1 cellular context compared by ENCODE assay signal in genomic region chr1:21659099-21659923, GRCh38.
A peak's percentile ranks its signal among the peaks of the same experiment; 100 is the strongest.
TF ChIP-seq lines count a peak whose summit lies in the region.

No MANE protein-coding gene starts in this region.

TF ChIP-seq in K562, 482 proteins besides CTCF, POLR2A, EP300 and RAD21 (continued from another document and continues in another):
- TF ChIP-seq CTCFL (IDR thresholded peaks at IDR 0.05; ENCODE audit: borderline replicate concordance, insufficient read depth, low read depth, low read length, poor library complexity, severe bottlenecking) (peak; percentile 9), CGGBP1 (CRISPR knock-in tag; IDR thresholded peaks at IDR 0.05) (no peak), ZNF780A (CRISPR knock-in tag; IDR thresholded peaks at IDR 0.05) (no peak), ILF3 (IDR thresholded peaks at IDR 0.05; ENCODE audit: borderline replicate concordance) (0 out of 2 replicates have a peak, but pooled peaks have one; percentile 79), E2F1 (CRISPR knock-in tag; IDR thresholded peaks at IDR 0.05) (peak; percentile 98), SOX6 (IDR thresholded peaks at IDR 0.05) (peak; percentile 51; the same call in 1 of the 2 replicates), KAT7 (CRISPR knock-in tag; IDR thresholded peaks at IDR 0.05; ENCODE audit: borderline replicate concordance) (peak; percentile 97; the same call in 1 of the 2 replicates), PRMT5 (CRISPR knock-in tag; IDR thresholded peaks at IDR 0.05) (peak; percentile 98), CBX8 (IDR thresholded peaks at IDR 0.05; ENCODE audit: borderline replicate concordance, extremely low read depth, low read depth, low read length, poor library complexity, severe bottlenecking) (no peak), ZNF449 (CRISPR knock-in tag; IDR thresholded peaks at IDR 0.05) (peak; percentile 58; the same call in 1 of the 2 replicates), SIRT6 (IDR thresholded peaks at IDR 0.05; ENCODE audit: low read depth, low read length) (no peak), CAMTA2 (CRISPR knock-in tag; conservative IDR thresholded peaks at IDR 0.05) (no peak), SP1 (CRISPR knock-in tag; IDR thresholded peaks at IDR 0.05) (peak; percentile 87), BHLHE40 (IDR thresholded peaks at IDR 0.05; ENCODE audit: low read length) (peak; percentile 53), FOXA3 (CRISPR knock-in tag; conservative IDR thresholded peaks at IDR 0.05 in 1 of 2, IDR thresholded peaks at IDR 0.05 in 1 of 2) (peak in 1 of 2 experiments; percentile 91; a peak in 2 of 4 replicates), ZNF121 (CRISPR knock-in tag; conservative IDR thresholded peaks at IDR 0.05) (0 out of 2 replicates have a peak, but pooled peaks have one; percentile 13), KAT8 (IDR thresholded peaks at IDR 0.05; ENCODE audit: low read depth) (no peak), ZBTB49 (CRISPR knock-in tag; IDR thresholded peaks at IDR 0.05; ENCODE audit: borderline replicate concordance) (peak; percentile 97), ARID4B (CRISPR knock-in tag; IDR thresholded peaks at IDR 0.05) (peak; percentile 99), MEIS2 (IDR thresholded peaks at IDR 0.05; ENCODE audit: partially characterized antibody) (no peak), ZFX (CRISPR knock-in tag; IDR thresholded peaks at IDR 0.05) (peak; percentile 64; the same call in 1 of the 2 replicates), ZBTB34 (CRISPR knock-in tag; IDR thresholded peaks at IDR 0.05) (no peak), SAP30 (IDR thresholded peaks at IDR 0.05; ENCODE audit: borderline replicate concordance, insufficient read depth, low read depth, low read length, poor library complexity, severe bottlenecking) (peak; percentile 50), STAG1 (CRISPR knock-in tag; IDR thresholded peaks at IDR 0.05; ENCODE audit: borderline replicate concordance) (peak; percentile 99), U2AF2 (optimal IDR thresholded peaks at IDR 0.05; ENCODE audit: low read depth, low read length) (no peak), NR3C1 (CRISPR knock-in tag; IDR thresholded peaks at IDR 0.05) (peak; percentile 98), NKRF (IDR thresholded peaks at IDR 0.05; ENCODE audit: borderline replicate concordance) (peak; percentile 43; the same call in 1 of the 2 replicates), FIP1L1 (IDR thresholded peaks at IDR 0.05; ENCODE audit: low read depth, low read length, poor library complexity, severe bottlenecking) (peak; percentile 94), ZNF12 (CRISPR knock-in tag; IDR thresholded peaks at IDR 0.05) (peak; percentile 89; the same call in 1 of the 2 replicates), CREBBP (IDR thresholded peaks at IDR 0.05; ENCODE audit: low read depth, low read length) (no peak), NR2F6 (CRISPR knock-in tag; IDR thresholded peaks at IDR 0.05) (0 out of 2 replicates have a peak, but pooled peaks have one; percentile 34), ZSCAN32 (CRISPR knock-in tag; IDR thresholded peaks at IDR 0.05) (no peak), MNT (conservative IDR thresholded peaks at IDR 0.05) (peak; percentile 84 to 95), ZNF431 (CRISPR knock-in tag; IDR thresholded peaks at IDR 0.05) (peak; percentile 86), XRCC5 (IDR thresholded peaks at IDR 0.05; ENCODE audit: low read depth, low read length) (peak; percentile 96), DLX4 (CRISPR knock-in tag; IDR thresholded peaks at IDR 0.05) (no peak), ZNF766 (CRISPR knock-in tag; conservative IDR thresholded peaks at IDR 0.05) (peak; percentile 92), U2AF1 (optimal IDR thresholded peaks at IDR 0.05; ENCODE audit: low read depth, low read length) (no peak), HLTF (IDR thresholded peaks at IDR 0.05) (0 out of 2 replicates have a peak, but pooled peaks have one; percentile 8), CEBPG (CRISPR knock-in tag; IDR thresholded peaks at IDR 0.05) (peak; percentile 68), CEBPG (tag; conservative IDR thresholded peaks at IDR 0.05 in 1 of 2, IDR thresholded peaks at IDR 0.05 in 1 of 2) (no peak), CTBP1 (IDR thresholded peaks at IDR 0.05; ENCODE audit: borderline replicate concordance) (peak; percentile 98), ZNF224 (CRISPR knock-in tag; IDR thresholded peaks at IDR 0.05) (peak; percentile 93), RB1 (IDR thresholded peaks at IDR 0.05; ENCODE audit: low read depth) (peak; percentile 98), ZNF146 (CRISPR knock-in tag; IDR thresholded peaks at IDR 0.05; ENCODE audit: unreplicated experiment) (peak; percentile 41), TARDBP (IDR thresholded peaks at IDR 0.05) (peak; percentile 69; the same call in 1 of the 2 replicates), ZNF668 (CRISPR knock-in tag; IDR thresholded peaks at IDR 0.05) (0 out of 2 replicates have a peak, but pooled peaks have one; percentile 4), TGIF2 (CRISPR knock-in tag; IDR thresholded peaks at IDR 0.05) (peak; percentile 91), RCOR1 (IDR thresholded peaks at IDR 0.05; ENCODE audit: borderline replicate concordance in 1 of 2, low read depth in 2 of 2, low read length in 2 of 2) (peak; percentile 51 to 98; a peak in 3 of 4 replicates), FOSL1 (tag; conservative IDR thresholded peaks at IDR 0.05) (peak; percentile 58)
